ENCODE assay signal across 17 cellular contexts in the genomic region with DNA sequence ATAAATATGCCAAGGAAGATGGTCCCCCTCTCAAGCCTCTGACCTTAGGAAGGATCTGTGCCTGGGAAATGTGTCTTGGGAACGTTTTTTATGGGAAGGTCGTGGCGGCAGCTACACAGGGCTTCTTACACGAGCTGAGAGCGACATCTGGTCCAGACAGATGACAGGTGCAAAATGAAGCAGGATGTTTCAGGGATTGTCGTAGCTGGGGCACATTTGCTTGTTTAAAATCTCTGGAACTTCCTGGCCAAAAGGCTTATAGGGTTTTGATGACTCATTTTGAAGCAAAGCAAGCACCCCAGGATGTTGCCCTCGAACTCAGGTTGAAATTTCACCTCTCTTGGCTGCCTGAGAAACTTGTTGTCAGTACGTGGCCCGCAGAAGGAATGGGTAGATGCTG.
DNase-seq lines count a peak whose midpoint lies in the region; ATAC-seq and TF ChIP-seq lines count a peak whose summit lies in the region.
"Had no signal": no experiment of that assay in that cellular context is flagged by ENCODE, and none has a peak within 500 bp of the region (broad histone marks: within the 10 kb centered on the region; RNA-seq: fewer than 3 reads in every experiment).

No MANE protein-coding gene starts in this region.

- H3K79me2 ChIP-seq in smooth muscle cell (ENCODE audit: low read depth) (no peaks in the 10 kb centered on the region), osteoblast (ENCODE audit: insufficient read depth, low read length) (no peaks in the 10 kb centered on the region)
- H3K79me2 ChIP-seq: parathyroid adenoma had no signal

- H3K27ac ChIP-seq in smooth muscle cell (ENCODE audit: low read depth) (no peak overlapping the region), osteoblast (ENCODE audit: low read depth, low read length) (no peak overlapping the region)
- H3K27ac ChIP-seq: esophagus squamous epithelium, parathyroid adenoma, vagina had no signal

- H3K9ac ChIP-seq in smooth muscle cell (ENCODE audit: low read depth): no peak overlapping the region
- H3K9ac ChIP-seq: parathyroid adenoma had no signal

- DNase-seq in activated T-cell treated with anti-CD3 and anti-CD28 coated beads, Interleukin-2, amount 50 U/mL, for 24 hours: peak; percentile 15
- DNase-seq in activated T-cell treated with anti-CD3 and anti-CD28 coated beads, Interleukin-2, amount 50 U/mL, for 72 hours: no peak
- DNase-seq in NCI-H510A (lab: John Stamatoyannopoulos, UW) (peak; percentile 34), choroid plexus epithelial cell (ENCODE audit: low read depth) (peak; percentile 62), smooth muscle cell (lab: John Stamatoyannopoulos, UW; ENCODE audit: unreplicated experiment) (no peak), anterior cingulate cortex (lab: John Stamatoyannopoulos, UW) (no peak), osteoblast (ENCODE audit: insufficient read length, low spot score, missing footprints) (no peak)
- DNase-seq: activated CD4-positive, alpha-beta T cell treated with anti-CD3 and anti-CD28 coated beads, Interleukin-2, amount 50 U/mL, for 48 hours; activated naive CD4-positive, alpha-beta T cell treated with anti-CD3 and anti-CD28 coated beads, Interleukin-2, amount 10 ng/mL, durations not matched to agents 7 days and 5 days; DMS79 treated with DMSO at 0.1 percent for 48 hours; esophagus squamous epithelium; NCI-H1105; stimulated activated CD4-positive, alpha-beta T cell treated with anti-CD3 and anti-CD28 coated beads, Interleukin-1b, Interleukin-23, amount 100 ng/mL, for 48 hours had no signal

- H3K4me1 ChIP-seq in smooth muscle cell (ENCODE audit: low read depth) (no peaks in the 10 kb centered on the region), osteoblast (ENCODE audit: insufficient read depth, low read length) (no peaks in the 10 kb centered on the region)
- H3K4me1 ChIP-seq: HAP-1, parathyroid adenoma, vagina had no signal

- H3K4me1 Mint-ChIP-seq in activated T-cell treated with anti-CD3 and anti-CD28 coated beads, Interleukin-2, amount 50 U/mL, for 24 hours (ENCODE audit: low read depth): peaks cover 34% of the 10 kb centered on the region
- peaks cover 36% of the 10 kb centered on the region for H3K4me1 Mint-ChIP-seq in activated T-cell treated with anti-CD3 and anti-CD28 coated beads, Interleukin-2, amount 50 U/mL, for 72 hours (ENCODE audit: low read depth)

- no peaks in the 10 kb centered on the region for H3K27me3 Mint-ChIP-seq in activated T-cell treated with anti-CD3 and anti-CD28 coated beads, Interleukin-2, amount 50 U/mL, for 24 hours
- H3K27me3 Mint-ChIP-seq in activated T-cell treated with anti-CD3 and anti-CD28 coated beads, Interleukin-2, amount 50 U/mL, for 72 hours (ENCODE audit: low read depth): no peaks in the 10 kb centered on the region

- H3K4me2 ChIP-seq in smooth muscle cell (peak overlapping the region; percentile 41), osteoblast (ENCODE audit: insufficient read depth, low read length) (no peak overlapping the region)

- H3K9me3 ChIP-seq in smooth muscle cell (replicated peaks; ENCODE audit: low read depth): no peaks in the 10 kb centered on the region
- H3K9me3 ChIP-seq in osteoblast (ENCODE audit: low read depth, low read length): no peaks in the 10 kb centered on the region
- H3K9me3 ChIP-seq: esophagus squamous epithelium, HAP-1, vagina had no signal

- no peak overlapping the region for H2AFZ ChIP-seq in smooth muscle cell (ENCODE audit: low read depth)
- H2AFZ ChIP-seq in osteoblast (ENCODE audit: low read length): no peak overlapping the region
- H2AFZ ChIP-seq: parathyroid adenoma had no signal

- H3K27me3 ChIP-seq in smooth muscle cell (ENCODE audit: low read depth) (no peaks in the 10 kb centered on the region), osteoblast (ENCODE audit: insufficient read depth, low read length) (peaks cover 3% of the 10 kb centered on the region)
- H3K27me3 ChIP-seq: esophagus squamous epithelium, vagina had no signal

- no peak overlapping the region for H3K4me3 ChIP-seq in choroid plexus epithelial cell (ENCODE audit: low read depth, low read length)
- no peak overlapping the region for H3K4me3 ChIP-seq in smooth muscle cell
- no peak overlapping the region for H3K4me3 ChIP-seq in osteoblast (ENCODE audit: insufficient read depth, low read length)
- H3K4me3 ChIP-seq: esophagus squamous epithelium, HAP-1, vagina had no signal

- ATAC-seq in activated T-cell treated with anti-CD3 and anti-CD28 coated beads, Interleukin-2, amount 50 U/mL, for 72 hours (replicated peaks in 1 of 2): no peak
- no peak for ATAC-seq in HG02870 (IDR thresholded peaks at IDR 0.05; ENCODE audit: unreplicated experiment)

- TF ChIP-seq CTCF in choroid plexus epithelial cell (conservative IDR thresholded peaks at IDR 0.05; ENCODE audit: low read depth, low read length): no peak
- TF ChIP-seq CTCF in smooth muscle cell (IDR thresholded peaks at IDR 0.05; ENCODE audit: borderline replicate concordance, insufficient read depth, poor library complexity, severe bottlenecking): no peak
- no peak for TF ChIP-seq CTCF in osteoblast (IDR thresholded peaks at IDR 0.05; ENCODE audit: extremely low read depth, low read depth, low read length)

- H3K36me3 ChIP-seq in smooth muscle cell (ENCODE audit: low read depth) (no peaks in the 10 kb centered on the region), osteoblast (ENCODE audit: insufficient read depth, low read length) (no peaks in the 10 kb centered on the region)
- H3K36me3 ChIP-seq: esophagus squamous epithelium, HAP-1, vagina had no signal

- WGBS in smooth muscle cell (ENCODE audit: low lambda C conversion rate): 32% methylated on average over 9 of the region's 9 CpGs

- H3F3A ChIP-seq in smooth muscle cell (ENCODE audit: low read depth): no peaks in the 10 kb centered on the region

- H3K36me3 Mint-ChIP-seq in activated T-cell treated with anti-CD3 and anti-CD28 coated beads, Interleukin-2, amount 50 U/mL, for 24 hours (ENCODE audit: low read depth): no peaks in the 10 kb centered on the region
- peaks cover 2 to 5% of the 10 kb centered on the region in 2 donors for H3K36me3 Mint-ChIP-seq in activated T-cell treated with anti-CD3 and anti-CD28 coated beads, Interleukin-2, amount 50 U/mL, for 72 hours (ENCODE audit: insufficient read depth in 2 of 2)
- H3K36me3 Mint-ChIP-seq: activated naive CD4-positive, alpha-beta T cell treated with anti-CD3 and anti-CD28 coated beads, Interleukin-2, amount 10 ng/mL, durations not matched to agents 7 days and 5 days had no signal

- H3K27ac Mint-ChIP-seq in activated T-cell treated with anti-CD3 and anti-CD28 coated beads, Interleukin-2, amount 50 U/mL, for 24 hours: no peak overlapping the region
- no peak overlapping the region for H3K27ac Mint-ChIP-seq in activated T-cell treated with anti-CD3 and anti-CD28 coated beads, Interleukin-2, amount 50 U/mL, for 72 hours
- H3K27ac Mint-ChIP-seq: activated naive CD4-positive, alpha-beta T cell treated with anti-CD3 and anti-CD28 coated beads, Interleukin-2, amount 10 ng/mL, durations not matched to agents 7 days and 5 days had no signal

- H3K9me3 Mint-ChIP-seq in activated T-cell treated with anti-CD3 and anti-CD28 coated beads, Interleukin-2, amount 50 U/mL, for 24 hours: no peaks in the 10 kb centered on the region
- peaks cover 2 to 3% of the 10 kb centered on the region in 2 donors for H3K9me3 Mint-ChIP-seq in activated T-cell treated with anti-CD3 and anti-CD28 coated beads, Interleukin-2, amount 50 U/mL, for 72 hours
- H3K9me3 Mint-ChIP-seq: activated naive CD4-positive, alpha-beta T cell treated with anti-CD3 and anti-CD28 coated beads, Interleukin-2, amount 10 ng/mL, durations not matched to agents 7 days and 5 days had no signal

- H3K4me3 Mint-ChIP-seq in activated T-cell treated with anti-CD3 and anti-CD28 coated beads, Interleukin-2, amount 50 U/mL, for 24 hours: no peak overlapping the region
- no peak overlapping the region for H3K4me3 Mint-ChIP-seq in activated T-cell treated with anti-CD3 and anti-CD28 coated beads, Interleukin-2, amount 50 U/mL, for 72 hours
- H3K4me3 Mint-ChIP-seq: activated naive CD4-positive, alpha-beta T cell treated with anti-CD3 and anti-CD28 coated beads, Interleukin-2, amount 10 ng/mL, durations not matched to agents 7 days and 5 days had no signal

- H4K20me1 ChIP-seq in smooth muscle cell (ENCODE audit: low read depth): no peaks in the 10 kb centered on the region
- no peaks in the 10 kb centered on the region for H4K20me1 ChIP-seq in osteoblast (ENCODE audit: insufficient read depth, low read length)

Comparison
In these comparisons a context has a peak if more than half of its experiments do, and no peak if none do; other contexts are left out.
1. DNase-seq: peak in activated T-cell treated with anti-CD3 and anti-CD28 coated beads, Interleukin-2, amount 50 U/mL, for 24 hours (single experiment), NCI-H510A (single experiment) and choroid plexus epithelial cell (single experiment); none in activated T-cell treated with anti-CD3 and anti-CD28 coated beads, Interleukin-2, amount 50 U/mL, for 72 hours (0 of 2), smooth muscle cell (single experiment), anterior cingulate cortex (0 of 58) and osteoblast (single experiment).